28 cellular contexts compared by ENCODE assay signal in the genomic region with DNA sequence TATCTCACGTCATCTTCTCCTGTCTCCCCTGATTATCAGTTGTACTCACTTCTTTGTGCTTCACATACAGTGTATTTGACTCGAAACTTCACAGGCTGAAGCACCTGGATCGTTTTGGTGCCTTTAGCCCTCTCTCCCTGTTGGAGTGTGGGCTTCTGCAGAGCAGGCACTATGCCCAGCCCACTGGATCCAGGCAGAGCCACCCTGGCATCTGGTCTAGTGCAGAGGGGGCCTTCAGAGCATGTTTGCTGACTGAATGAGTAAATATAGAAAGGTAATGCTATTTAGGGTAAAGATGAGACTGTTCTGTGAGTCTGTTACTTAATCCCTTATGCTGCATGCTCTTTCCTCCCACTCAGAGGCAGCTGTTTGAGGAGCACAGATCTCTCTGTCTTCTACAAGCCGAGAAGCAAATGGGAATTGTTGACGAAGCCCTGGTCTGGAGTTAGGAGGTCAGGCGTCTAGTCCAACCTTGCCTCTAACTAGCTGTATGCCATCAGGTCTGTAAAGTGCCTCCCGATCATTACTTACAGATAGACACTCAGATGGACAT.
"Had no signal": no experiment of that assay in that cellular context is flagged by ENCODE, and none has a peak within 500 bp of the region (broad histone marks: within the 10 kb centered on the region; RNA-seq: fewer than 3 reads in every experiment).

No MANE protein-coding gene starts in this region.

- H3K27ac ChIP-seq: brain microvascular endothelial cell, gastrocnemius medialis, hepatocyte, tibial artery, upper lobe of right lung had no signal

- H3K4me3 ChIP-seq: gastrocnemius medialis, hepatocyte, tibial artery, upper lobe of right lung had no signal

- H3K4me2 ChIP-seq: hepatocyte had no signal

- ATAC-seq: activated CD8-positive, alpha-beta T cell treated with anti-CD3 and anti-CD28 coated beads for 36 hours; activated T-cell treated with anti-CD3 and anti-CD28 coated beads, Interleukin-2, amount 50 U/mL, for 4 hours; activated T-helper 17 cell treated with anti-CD3 and anti-CD28 coated beads, Interleukin-2, amount 50 U/mL, for 72 hours; effector memory CD8-positive, alpha-beta T cell; gastrocnemius medialis; left cardiac atrium; naive thymus-derived CD8-positive, alpha-beta T cell; sciatic nerve; stimulated activated memory B cell treated with anti-CD40 and anti-IgM and Interleukin-4, amounts not matched to agents 10 μg/mL and 1 μg/mL and 100 μg/mL, for 72 hours; stimulated activated naive CD8-positive, alpha-beta T cell treated with anti-CD3 and anti-CD28 coated beads, Interleukin-15, amount 100 ng/mL, for 72 hours; upper lobe of right lung; WTC11 had no signal

- H3K27me3 ChIP-seq: brain microvascular endothelial cell, gastrocnemius medialis, hepatocyte, tibial artery, upper lobe of right lung had no signal

- H3K36me3 ChIP-seq: brain microvascular endothelial cell, gastrocnemius medialis, tibial artery, upper lobe of right lung had no signal

- H3K9me3 ChIP-seq: gastrocnemius medialis, tibial artery, upper lobe of right lung had no signal

- DNase-seq: activated CD4-positive, alpha-beta T cell treated with anti-CD3 and anti-CD28 coated beads for 1 hour; activated CD4-positive, alpha-beta T cell treated with anti-CD3 and anti-CD28 coated beads, Interleukin-2, amount 10 ng/mL, durations not matched to agents 7 days and 5 days; activated CD8-positive, alpha-beta T cell treated with anti-CD3 and anti-CD28 coated beads for 36 hours; activated gamma-delta T cell treated with Interleukin-2 at 50 U/mL for 16 hours; activated naive CD4-positive, alpha-beta T cell treated with anti-CD3 and anti-CD28 coated beads, Interleukin-2, amount 50 U/mL, for 16 hours; activated T-cell treated with anti-CD3 and anti-CD28 coated beads, Interleukin-2, amount 50 U/mL, for 4 hours; amniotic stem cell; brain microvascular endothelial cell; cortex of kidney; effector memory CD8-positive, alpha-beta T cell; erythroblast; gastrocnemius medialis; left cardiac atrium; mammary epithelial cell; naive thymus-derived CD8-positive, alpha-beta T cell; small intestine; stimulated activated CD4-positive, alpha-beta T cell treated with anti-CD3 and anti-CD28 coated beads, Interleukin-4, amount 100 ng/mL, for 4 hours; stimulated activated CD8-positive, alpha-beta memory T cell treated with anti-CD3 and anti-CD28 coated beads, Interleukin-4, amount 100 ng/mL, for 48 hours; stimulated activated naive CD8-positive, alpha-beta T cell treated with anti-CD3 and anti-CD28 coated beads, Interleukin-15, amount 100 ng/mL, for 72 hours; substantia nigra; T1000; tibial artery; upper lobe of right lung had no signal

- H3K4me1 ChIP-seq: gastrocnemius medialis, tibial artery, upper lobe of right lung had no signal

- H3K79me2 ChIP-seq: hepatocyte had no signal

- H2AFZ ChIP-seq: hepatocyte had no signal
